1 cellular context compared by ENCODE assay signal in the genomic region with DNA sequence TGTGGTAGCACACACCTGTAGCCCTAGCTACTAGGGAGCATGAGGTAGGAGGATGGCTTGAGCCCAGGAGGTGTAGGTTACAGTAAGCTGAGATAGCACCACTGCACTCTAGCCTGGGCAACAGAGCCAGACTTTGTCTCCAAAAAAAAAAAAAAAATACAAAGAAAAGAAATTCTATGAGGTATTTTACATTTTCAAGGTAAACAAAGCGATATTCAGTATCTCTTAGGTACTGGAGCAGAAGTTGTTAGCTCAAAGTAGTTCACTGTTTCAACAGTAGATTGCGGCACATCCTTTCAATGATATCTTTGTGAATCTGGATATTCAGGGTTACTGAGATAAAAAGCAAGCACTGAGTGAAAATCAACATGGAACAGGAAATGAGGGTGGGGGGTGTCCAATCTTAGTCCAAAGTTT.
TF ChIP-seq lines count a peak whose summit lies in the region.

No MANE protein-coding gene starts in this region.

TF ChIP-seq in HepG2, 621 proteins besides CTCF, POLR2A, EP300 and RAD21 (continued from another document and continues in another):
- TF ChIP-seq, protein P1, sequence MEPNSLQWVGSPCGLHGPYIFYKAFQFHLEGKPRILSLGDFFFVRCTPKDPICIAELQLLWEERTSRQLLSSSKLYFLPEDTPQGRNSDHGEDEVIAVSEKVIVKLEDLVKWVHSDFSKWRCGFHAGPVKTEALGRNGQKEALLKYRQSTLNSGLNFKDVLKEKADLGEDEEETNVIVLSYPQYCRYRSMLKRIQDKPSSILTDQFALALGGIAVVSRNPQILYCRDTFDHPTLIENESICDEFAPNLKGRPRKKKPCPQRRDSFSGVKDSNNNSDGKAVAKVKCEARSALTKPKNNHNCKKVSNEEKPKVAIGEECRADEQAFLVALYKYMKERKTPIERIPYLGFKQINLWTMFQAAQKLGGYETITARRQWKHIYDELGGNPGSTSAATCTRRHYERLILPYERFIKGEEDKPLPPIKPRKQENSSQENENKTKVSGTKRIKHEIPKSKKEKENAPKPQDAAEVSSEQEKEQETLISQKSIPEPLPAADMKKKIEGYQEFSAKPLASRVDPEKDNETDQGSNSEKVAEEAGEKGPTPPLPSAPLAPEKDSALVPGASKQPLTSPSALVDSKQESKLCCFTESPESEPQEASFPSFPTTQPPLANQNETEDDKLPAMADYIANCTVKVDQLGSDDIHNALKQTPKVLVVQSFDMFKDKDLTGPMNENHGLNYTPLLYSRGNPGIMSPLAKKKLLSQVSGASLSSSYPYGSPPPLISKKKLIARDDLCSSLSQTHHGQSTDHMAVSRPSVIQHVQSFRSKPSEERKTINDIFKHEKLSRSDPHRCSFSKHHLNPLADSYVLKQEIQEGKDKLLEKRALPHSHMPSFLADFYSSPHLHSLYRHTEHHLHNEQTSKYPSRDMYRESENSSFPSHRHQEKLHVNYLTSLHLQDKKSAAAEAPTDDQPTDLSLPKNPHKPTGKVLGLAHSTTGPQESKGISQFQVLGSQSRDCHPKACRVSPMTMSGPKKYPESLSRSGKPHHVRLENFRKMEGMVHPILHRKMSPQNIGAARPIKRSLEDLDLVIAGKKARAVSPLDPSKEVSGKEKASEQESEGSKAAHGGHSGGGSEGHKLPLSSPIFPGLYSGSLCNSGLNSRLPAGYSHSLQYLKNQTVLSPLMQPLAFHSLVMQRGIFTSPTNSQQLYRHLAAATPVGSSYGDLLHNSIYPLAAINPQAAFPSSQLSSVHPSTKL (CRISPR knock-in tag; IDR thresholded peaks at IDR 0.05) = peak; percentile 93
- TF ChIP-seq RXRA (CRISPR knock-in tag; IDR thresholded peaks at IDR 0.05) (no peak), ISL2 (CRISPR knock-in tag; IDR thresholded peaks at IDR 0.05) (peak; percentile 98), NONO (IDR thresholded peaks at IDR 0.05) (no peak), NONO (CRISPR knock-in tag; conservative IDR thresholded peaks at IDR 0.05) (peak; percentile 68), LCORL (IDR thresholded peaks at IDR 0.05) (no peak), LCORL (CRISPR knock-in tag; IDR thresholded peaks at IDR 0.05) (no peak), ZNF460 (CRISPR knock-in tag; IDR thresholded peaks at IDR 0.05; ENCODE audit: borderline replicate concordance) (no peak; the same call in 1 of the 2 replicates), ZFP36L2 (CRISPR knock-in tag; IDR thresholded peaks at IDR 0.05) (no peak), ZNF878 (CRISPR knock-in tag; IDR thresholded peaks at IDR 0.05) (0 out of 2 replicates have a peak, but pooled peaks have one; percentile 37), MIXL1 (CRISPR knock-in tag; IDR thresholded peaks at IDR 0.05) (peak; percentile 88), ZNF121 (CRISPR knock-in tag; IDR thresholded peaks at IDR 0.05) (peak; percentile 90), ZIK1 (CRISPR knock-in tag; IDR thresholded peaks at IDR 0.05; ENCODE audit: borderline replicate concordance, low read depth) (no peak), ZNF3 (CRISPR knock-in tag; IDR thresholded peaks at IDR 0.05) (no peak), ZNF10 (CRISPR knock-in tag; IDR thresholded peaks at IDR 0.05; ENCODE audit: borderline replicate concordance, low read depth) (no peak), ZNF746 (CRISPR knock-in tag; IDR thresholded peaks at IDR 0.05) (no peak), RFX3 (CRISPR knock-in tag; IDR thresholded peaks at IDR 0.05) (no peak)
- TF ChIP-seq, protein P2, sequence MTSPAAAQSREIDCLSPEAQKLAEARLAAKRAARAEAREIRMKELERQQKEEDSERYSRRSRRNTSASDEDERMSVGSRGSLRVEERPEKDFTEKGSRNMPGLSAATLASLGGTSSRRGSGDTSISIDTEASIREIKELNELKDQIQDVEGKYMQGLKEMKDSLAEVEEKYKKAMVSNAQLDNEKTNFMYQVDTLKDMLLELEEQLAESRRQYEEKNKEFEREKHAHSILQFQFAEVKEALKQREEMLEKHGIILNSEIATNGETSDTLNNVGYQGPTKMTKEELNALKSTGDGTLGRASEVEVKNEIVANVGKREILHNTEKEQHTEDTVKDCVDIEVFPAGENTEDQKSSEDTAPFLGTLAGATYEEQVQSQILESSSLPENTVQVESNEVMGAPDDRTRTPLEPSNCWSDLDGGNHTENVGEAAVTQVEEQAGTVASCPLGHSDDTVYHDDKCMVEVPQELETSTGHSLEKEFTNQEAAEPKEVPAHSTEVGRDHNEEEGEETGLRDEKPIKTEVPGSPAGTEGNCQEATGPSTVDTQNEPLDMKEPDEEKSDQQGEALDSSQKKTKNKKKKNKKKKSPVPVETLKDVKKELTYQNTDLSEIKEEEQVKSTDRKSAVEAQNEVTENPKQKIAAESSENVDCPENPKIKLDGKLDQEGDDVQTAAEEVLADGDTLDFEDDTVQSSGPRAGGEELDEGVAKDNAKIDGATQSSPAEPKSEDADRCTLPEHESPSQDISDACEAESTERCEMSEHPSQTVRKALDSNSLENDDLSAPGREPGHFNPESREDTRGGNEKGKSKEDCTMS (CRISPR knock-in tag; conservative IDR thresholded peaks at IDR 0.05) = no peak
- TF ChIP-seq, protein P3, sequence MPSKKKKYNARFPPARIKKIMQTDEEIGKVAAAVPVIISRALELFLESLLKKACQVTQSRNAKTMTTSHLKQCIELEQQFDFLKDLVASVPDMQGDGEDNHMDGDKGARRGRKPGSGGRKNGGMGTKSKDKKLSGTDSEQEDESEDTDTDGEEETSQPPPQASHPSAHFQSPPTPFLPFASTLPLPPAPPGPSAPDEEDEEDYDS (CRISPR knock-in tag; IDR thresholded peaks at IDR 0.05) = no peak
- TF ChIP-seq, protein P4, sequence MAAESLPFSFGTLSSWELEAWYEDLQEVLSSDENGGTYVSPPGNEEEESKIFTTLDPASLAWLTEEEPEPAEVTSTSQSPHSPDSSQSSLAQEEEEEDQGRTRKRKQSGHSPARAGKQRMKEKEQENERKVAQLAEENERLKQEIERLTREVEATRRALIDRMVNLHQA (CRISPR knock-in tag; IDR thresholded peaks at IDR 0.05) = no peak
- TF ChIP-seq, protein P5, sequence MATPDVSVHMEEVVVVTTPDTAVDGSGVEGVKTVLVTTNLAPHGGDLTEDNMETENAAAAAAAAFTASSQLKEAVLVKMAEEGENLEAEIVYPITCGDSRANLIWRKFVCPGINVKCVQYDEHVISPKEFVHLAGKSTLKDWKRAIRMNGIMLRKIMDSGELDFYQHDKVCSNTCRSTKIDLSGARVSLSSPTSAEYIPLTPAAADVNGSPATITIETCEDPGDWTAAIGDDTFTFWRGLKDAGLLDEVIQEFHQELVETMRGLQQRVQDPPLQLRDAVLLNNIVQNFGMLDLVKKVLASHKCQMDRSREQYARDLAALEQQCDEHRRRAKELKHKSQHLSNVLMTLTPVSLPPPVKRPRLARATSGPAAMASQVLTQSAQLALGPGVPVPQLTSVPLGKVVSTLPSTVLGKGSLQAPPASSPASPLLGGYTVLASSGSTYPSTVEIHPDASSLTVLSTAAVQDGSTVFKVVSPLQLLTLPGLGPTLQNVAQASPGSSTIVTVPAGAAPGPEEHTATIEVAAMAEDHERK (CRISPR knock-in tag; IDR thresholded peaks at IDR 0.05; ENCODE audit: low read depth) = no peak
- TF ChIP-seq, protein P6, sequence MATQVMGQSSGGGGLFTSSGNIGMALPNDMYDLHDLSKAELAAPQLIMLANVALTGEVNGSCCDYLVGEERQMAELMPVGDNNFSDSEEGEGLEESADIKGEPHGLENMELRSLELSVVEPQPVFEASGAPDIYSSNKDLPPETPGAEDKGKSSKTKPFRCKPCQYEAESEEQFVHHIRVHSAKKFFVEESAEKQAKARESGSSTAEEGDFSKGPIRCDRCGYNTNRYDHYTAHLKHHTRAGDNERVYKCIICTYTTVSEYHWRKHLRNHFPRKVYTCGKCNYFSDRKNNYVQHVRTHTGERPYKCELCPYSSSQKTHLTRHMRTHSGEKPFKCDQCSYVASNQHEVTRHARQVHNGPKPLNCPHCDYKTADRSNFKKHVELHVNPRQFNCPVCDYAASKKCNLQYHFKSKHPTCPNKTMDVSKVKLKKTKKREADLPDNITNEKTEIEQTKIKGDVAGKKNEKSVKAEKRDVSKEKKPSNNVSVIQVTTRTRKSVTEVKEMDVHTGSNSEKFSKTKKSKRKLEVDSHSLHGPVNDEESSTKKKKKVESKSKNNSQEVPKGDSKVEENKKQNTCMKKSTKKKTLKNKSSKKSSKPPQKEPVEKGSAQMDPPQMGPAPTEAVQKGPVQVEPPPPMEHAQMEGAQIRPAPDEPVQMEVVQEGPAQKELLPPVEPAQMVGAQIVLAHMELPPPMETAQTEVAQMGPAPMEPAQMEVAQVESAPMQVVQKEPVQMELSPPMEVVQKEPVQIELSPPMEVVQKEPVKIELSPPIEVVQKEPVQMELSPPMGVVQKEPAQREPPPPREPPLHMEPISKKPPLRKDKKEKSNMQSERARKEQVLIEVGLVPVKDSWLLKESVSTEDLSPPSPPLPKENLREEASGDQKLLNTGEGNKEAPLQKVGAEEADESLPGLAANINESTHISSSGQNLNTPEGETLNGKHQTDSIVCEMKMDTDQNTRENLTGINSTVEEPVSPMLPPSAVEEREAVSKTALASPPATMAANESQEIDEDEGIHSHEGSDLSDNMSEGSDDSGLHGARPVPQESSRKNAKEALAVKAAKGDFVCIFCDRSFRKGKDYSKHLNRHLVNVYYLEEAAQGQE (IDR thresholded peaks at IDR 0.05; ENCODE audit: borderline replicate concordance in 1 of 2, low read depth in 1 of 2, low read length in 2 of 2) = 0 out of 4 replicates have a peak, but pooled peaks of 1 of the 2 experiments have one; percentile 50
- TF ChIP-seq, protein P7, sequence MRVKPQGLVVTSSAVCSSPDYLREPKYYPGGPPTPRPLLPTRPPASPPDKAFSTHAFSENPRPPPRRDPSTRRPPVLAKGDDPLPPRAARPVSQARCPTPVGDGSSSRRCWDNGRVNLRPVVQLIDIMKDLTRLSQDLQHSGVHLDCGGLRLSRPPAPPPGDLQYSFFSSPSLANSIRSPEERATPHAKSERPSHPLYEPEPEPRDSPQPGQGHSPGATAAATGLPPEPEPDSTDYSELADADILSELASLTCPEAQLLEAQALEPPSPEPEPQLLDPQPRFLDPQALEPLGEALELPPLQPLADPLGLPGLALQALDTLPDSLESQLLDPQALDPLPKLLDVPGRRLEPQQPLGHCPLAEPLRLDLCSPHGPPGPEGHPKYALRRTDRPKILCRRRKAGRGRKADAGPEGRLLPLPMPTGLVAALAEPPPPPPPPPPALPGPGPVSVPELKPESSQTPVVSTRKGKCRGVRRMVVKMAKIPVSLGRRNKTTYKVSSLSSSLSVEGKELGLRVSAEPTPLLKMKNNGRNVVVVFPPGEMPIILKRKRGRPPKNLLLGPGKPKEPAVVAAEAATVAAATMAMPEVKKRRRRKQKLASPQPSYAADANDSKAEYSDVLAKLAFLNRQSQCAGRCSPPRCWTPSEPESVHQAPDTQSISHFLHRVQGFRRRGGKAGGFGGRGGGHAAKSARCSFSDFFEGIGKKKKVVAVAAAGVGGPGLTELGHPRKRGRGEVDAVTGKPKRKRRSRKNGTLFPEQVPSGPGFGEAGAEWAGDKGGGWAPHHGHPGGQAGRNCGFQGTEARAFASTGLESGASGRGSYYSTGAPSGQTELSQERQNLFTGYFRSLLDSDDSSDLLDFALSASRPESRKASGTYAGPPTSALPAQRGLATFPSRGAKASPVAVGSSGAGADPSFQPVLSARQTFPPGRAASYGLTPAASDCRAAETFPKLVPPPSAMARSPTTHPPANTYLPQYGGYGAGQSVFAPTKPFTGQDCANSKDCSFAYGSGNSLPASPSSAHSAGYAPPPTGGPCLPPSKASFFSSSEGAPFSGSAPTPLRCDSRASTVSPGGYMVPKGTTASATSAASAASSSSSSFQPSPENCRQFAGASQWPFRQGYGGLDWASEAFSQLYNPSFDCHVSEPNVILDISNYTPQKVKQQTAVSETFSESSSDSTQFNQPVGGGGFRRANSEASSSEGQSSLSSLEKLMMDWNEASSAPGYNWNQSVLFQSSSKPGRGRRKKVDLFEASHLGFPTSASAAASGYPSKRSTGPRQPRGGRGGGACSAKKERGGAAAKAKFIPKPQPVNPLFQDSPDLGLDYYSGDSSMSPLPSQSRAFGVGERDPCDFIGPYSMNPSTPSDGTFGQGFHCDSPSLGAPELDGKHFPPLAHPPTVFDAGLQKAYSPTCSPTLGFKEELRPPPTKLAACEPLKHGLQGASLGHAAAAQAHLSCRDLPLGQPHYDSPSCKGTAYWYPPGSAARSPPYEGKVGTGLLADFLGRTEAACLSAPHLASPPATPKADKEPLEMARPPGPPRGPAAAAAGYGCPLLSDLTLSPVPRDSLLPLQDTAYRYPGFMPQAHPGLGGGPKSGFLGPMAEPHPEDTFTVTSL (CRISPR knock-in tag; IDR thresholded peaks at IDR 0.05; ENCODE audit: borderline replicate concordance) = peak; percentile 96; the same call in 1 of the 2 replicates
